ENCODE assay signal across 23 cellular contexts in genomic region chr6:42133926-42134325, GRCh38. TPM values are rescaled to one million over a fixed set of nuclear protein-coding genes. Genes with fewer than 3 reads are reported as not detected.
DNase-seq lines count a peak whose midpoint lies in the region; ATAC-seq and TF ChIP-seq lines count a peak whose summit lies in the region.
"Had no signal": no experiment of that assay in that cellular context is flagged by ENCODE, and none has a peak within 500 bp of the region (broad histone marks: within the 10 kb centered on the region; RNA-seq: fewer than 3 reads in every experiment).

No MANE protein-coding gene starts in this region.

- no peak overlapping the region for H3K4me2 ChIP-seq in neuronal stem cell (ENCODE audit: insufficient read depth, low read length, poor library complexity, severe bottlenecking)
- H3K4me2 ChIP-seq: KMS-11, SK-N-SH had no signal

- H3K4ac ChIP-seq in neuronal stem cell (ENCODE audit: low read length): no peak overlapping the region

- no peaks in the 10 kb centered on the region for H3K79me1 ChIP-seq in neuronal stem cell (ENCODE audit: low read depth, low read length)

- H3K9me3 ChIP-seq in neuronal stem cell (replicated peaks in 1 of 2; ENCODE audit: control insufficient read depth in 2 of 2, insufficient read depth in 1 of 2, low read depth in 1 of 2, low read length in 2 of 2): peaks cover 0 to 2% of the 10 kb centered on the region in 2 donors
- H3K9me3 ChIP-seq: SK-N-SH had no signal

- peak; percentile 8 for DNase-seq in natural killer cell treated with Interleukin-12 subunit alpha and Interleukin-12 subunit beta and Interleukin-15 and Interleukin-18, amount 100 ng/mL, for 72 hours (ENCODE audit: low spot score)
- DNase-seq in natural killer cell (no peak), WTC11 (ENCODE audit: low spot score) (no peak), neuronal stem cell (ENCODE audit: low spot score) (no peak), MV-4-11 (lab: John Stamatoyannopoulos, UW) (no peak)
- DNase-seq: DMS53, MM.1S, NCI-H1048, NCI-H1417, NCI-H1694, NCI-H2029 treated with DMSO at 0.1 percent for 48 hours, NCI-H2227 treated with DMSO at 0.1 percent for 48 hours, NCI-H526 treated with DMSO at 0.1 percent for 48 hours, SIG-M5, SK-N-SH, SW 1271 had no signal

- H3K4me1 ChIP-seq in neuronal stem cell (ENCODE audit: control insufficient read depth in 2 of 2, insufficient read depth in 1 of 2, low read depth in 1 of 2, low read length in 2 of 2): peaks cover 22 to 23% of the 10 kb centered on the region in 2 donors

- POLR2A ChIA-PET in WTC11 (lab: Charles Lee): interaction anchor here (0.7 kb wide), 1 partner anchor 8 kb away, joined by 5 read pairs; the partner anchor contains the start of gene C6orf132

- no peak overlapping the region for H4K8ac ChIP-seq in neuronal stem cell (ENCODE audit: low read depth, low read length)

- H3K9me3 Mint-ChIP-seq in natural killer cell treated with Interleukin-12 subunit alpha and Interleukin-12 subunit beta and Interleukin-15 and Interleukin-18, amount 100 ng/mL, for 72 hours: no peaks in the 10 kb centered on the region
- no peaks in the 10 kb centered on the region for H3K9me3 Mint-ChIP-seq in natural killer cell
- no peaks in the 10 kb centered on the region for H3K9me3 Mint-ChIP-seq in WTC11

- WGBS in neuronal stem cell (ENCODE audit: extremely low coverage in 2 of 2, insufficient read length in 2 of 2, insufficient replicate concordance in 1 of 2), 2 donors: no CpG with 5 or more reads among the region's 4 CpGs

- TF ChIP-seq CTCF in natural killer cell (IDR thresholded peaks at IDR 0.05): no peak
- no peak for TF ChIP-seq CTCF in WTC11 (IDR thresholded peaks at IDR 0.05)

- no peaks in the 10 kb centered on the region for H3K36me3 ChIP-seq in neuronal stem cell (replicated peaks in 1 of 2; ENCODE audit: control insufficient read depth in 2 of 2, insufficient read depth in 2 of 2, low read length in 2 of 2)

- H3K23ac ChIP-seq in neuronal stem cell (ENCODE audit: low read depth, low read length, poor library complexity): no peak overlapping the region

- H4K91ac ChIP-seq in neuronal stem cell (ENCODE audit: low read depth, low read length, poor library complexity): no peak overlapping the region

- H3K18ac ChIP-seq in neuronal stem cell (ENCODE audit: low read length): peak overlapping the region; percentile 80

- peaks cover 0 to 4% of the 10 kb centered on the region in 2 donors for H3K4me1 Mint-ChIP-seq in natural killer cell treated with Interleukin-12 subunit alpha and Interleukin-12 subunit beta and Interleukin-15 and Interleukin-18, amount 100 ng/mL, for 72 hours (ENCODE audit: low read depth in 2 of 2)
- H3K4me1 Mint-ChIP-seq in natural killer cell (no peaks in the 10 kb centered on the region), WTC11 (peaks cover 54% of the 10 kb centered on the region)

- peak overlapping the region; percentile 87 for H2BK15ac ChIP-seq in neuronal stem cell (ENCODE audit: low read length)

- H3K4me3 ChIP-seq in neuronal stem cell (ENCODE audit: low read length in 2 of 2): no peak overlapping the region

- peak overlapping the region; percentile 46 for H2BK12ac ChIP-seq in neuronal stem cell (ENCODE audit: low read length)

- peak overlapping the region; percentile 10 for H2AK5ac ChIP-seq in neuronal stem cell (ENCODE audit: low read depth, low read length)

- H3K27me3 Mint-ChIP-seq in natural killer cell treated with Interleukin-12 subunit alpha and Interleukin-12 subunit beta and Interleukin-15 and Interleukin-18, amount 100 ng/mL, for 72 hours: peaks cover 0 to 2% of the 10 kb centered on the region in 2 donors
- H3K27me3 Mint-ChIP-seq in natural killer cell (ENCODE audit: low read depth in 2 of 2) (peaks cover 0 to under 1% of the 10 kb centered on the region in 2 donors), WTC11 (ENCODE audit: low read depth) (no peaks in the 10 kb centered on the region)

- CTCF ChIA-PET in WTC11 (lab: Charles Lee): interaction anchor here (0.5 to 6.4 kb wide), 3 partner anchors 29 to 323 kb away, joined by 3 to 45 read pairs (median 4); no protein-coding TSS in a partner anchor

- H3K27ac ChIP-seq in neuronal stem cell (replicated peaks; ENCODE audit: low read length): no peak overlapping the region
- H3K27ac ChIP-seq: KMS-11 had no signal

- H3K27ac Mint-ChIP-seq in natural killer cell treated with Interleukin-12 subunit alpha and Interleukin-12 subunit beta and Interleukin-15 and Interleukin-18, amount 100 ng/mL, for 72 hours: no peak overlapping the region
- no peak overlapping the region for H3K27ac Mint-ChIP-seq in natural killer cell
- H3K27ac Mint-ChIP-seq in WTC11: peak overlapping the region; percentile 75; the same call in 1 of the 2 replicates

- no peak overlapping the region for H3K9ac ChIP-seq in neuronal stem cell (ENCODE audit: low read depth, low read length, poor library complexity)
- H3K9ac ChIP-seq: KMS-11, SK-N-SH had no signal

- no peak overlapping the region for H3K14ac ChIP-seq in neuronal stem cell (ENCODE audit: low read length)

- H3K27me3 ChIP-seq in neuronal stem cell (ENCODE audit: control insufficient read depth in 3 of 3, insufficient read depth in 3 of 3, low read depth in 1 of 3, low read length in 3 of 3): peaks cover 0 to 9% (median 4%) of the 10 kb centered on the region in 3 experiments

- H2BK120ac ChIP-seq in neuronal stem cell (ENCODE audit: low read depth, low read length): no peak overlapping the region

- H2AFZ ChIP-seq in neuronal stem cell (ENCODE audit: low read length): no peak overlapping the region

- intact Hi-C loops in natural killer cell (cut with micrococcal nuclease): no loop called here

- H3K4me3 Mint-ChIP-seq in natural killer cell treated with Interleukin-12 subunit alpha and Interleukin-12 subunit beta and Interleukin-15 and Interleukin-18, amount 100 ng/mL, for 72 hours: no peak overlapping the region
- H3K4me3 Mint-ChIP-seq in natural killer cell (no peak overlapping the region), WTC11 (peak overlapping the region; percentile 4; the same call in 1 of the 2 replicates)

- no peak for ATAC-seq in natural killer cell treated with Interleukin-12 subunit alpha and Interleukin-12 subunit beta and Interleukin-15 and Interleukin-18, amount 100 ng/mL, for 72 hours
- no peak for ATAC-seq in natural killer cell
- no peak for ATAC-seq in WTC11
- ATAC-seq in GM18873 (IDR thresholded peaks at IDR 0.05; ENCODE audit: low FRiP score, unreplicated experiment): no peak
- ATAC-seq in esophagus mucosa: no peak

- no peak overlapping the region for H2BK5ac ChIP-seq in neuronal stem cell (ENCODE audit: low read length)

- no peaks in the 10 kb centered on the region for H3K36me3 Mint-ChIP-seq in natural killer cell treated with Interleukin-12 subunit alpha and Interleukin-12 subunit beta and Interleukin-15 and Interleukin-18, amount 100 ng/mL, for 72 hours
- H3K36me3 Mint-ChIP-seq in natural killer cell: no peaks in the 10 kb centered on the region
- H3K36me3 Mint-ChIP-seq in WTC11: peaks cover 37% of the 10 kb centered on the region

TF ChIP-seq in WTC11, 78 proteins besides CTCF, POLR2A, EP300 and RAD21 (continues in another document):
- TF ChIP-seq IRF1 (CRISPR knock-in tag; IDR thresholded peaks at IDR 0.05) (no peak), ZNF512 (CRISPR knock-in tag; IDR thresholded peaks at IDR 0.05; ENCODE audit: borderline replicate concordance) (no peak), ATF6 (CRISPR knock-in tag; IDR thresholded peaks at IDR 0.05) (no peak), JUN (CRISPR knock-in tag; IDR thresholded peaks at IDR 0.05) (no peak), JAZF1 (CRISPR knock-in tag; IDR thresholded peaks at IDR 0.05) (no peak)

RNA-seq across cellular contexts. Expression of gene C6orf132, which starts 8.5 kb away (rescaled TPM):
- total RNA-seq in natural killer cell treated with Interleukin-12 subunit alpha and Interleukin-12 subunit beta and Interleukin-15 and Interleukin-18, amount 100 ng/mL, for 72 hours: under 1 TPM; 0.17 to 0.42 TPM
- total RNA-seq in natural killer cell (under 1 TPM; 0.05 to 0.15 (median 0.14) TPM), WTC11 (2021) (38.1 to 52.6 TPM (median 38.2 TPM) in 3 replicates), esophagus mucosa (216 TPM)
- 0.39 TPM for polyA plus RNA-seq in neuronal stem cell (2013, experiment 1 of 2)
- 0.39 TPM for polyA plus RNA-seq in neuronal stem cell (2013, experiment 2 of 2)
- total RNA-seq: A172, Daoy, G401, NCI-H460 had no signal
- polyA plus RNA-seq: SK-N-SH had no signal

RNA-seq across cellular contexts. Expression of gene GUCA1A, which starts 39.2 kb away (rescaled TPM):
- not detected for total RNA-seq in natural killer cell treated with Interleukin-12 subunit alpha and Interleukin-12 subunit beta and Interleukin-15 and Interleukin-18, amount 100 ng/mL, for 72 hours
- total RNA-seq in natural killer cell (not detected), WTC11 (2021) (10.9 to 12.9 TPM (median 12.5 TPM) in 3 replicates), esophagus mucosa (not detected)
- 2.2 TPM for polyA plus RNA-seq in neuronal stem cell (2013, experiment 1 of 2)
- 2.8 TPM for polyA plus RNA-seq in neuronal stem cell (2013, experiment 2 of 2)
- total RNA-seq: A172, Daoy, G401, NCI-H460 had no signal

Comparison
In these comparisons a context has a peak if more than half of its experiments do, and no peak if none do; other contexts are left out.
1. RNA of gene C6orf132, which starts 8.5 kb away (total RNA-seq): 216 TPM in esophagus mucosa (single experiment) and 38.1 to 52.6 TPM in WTC11; 0.17 to 0.42 TPM in natural killer cell treated with Interleukin-12 subunit alpha and Interleukin-12 subunit beta and Interleukin-15 and Interleukin-18, amount 100 ng/mL, for 72 hours and 0.05 to 0.15 TPM in natural killer cell; every median in the first group is over 10 times any median in the second.
2. RNA of gene GUCA1A, which starts 39.2 kb away (total RNA-seq): 10.9 to 12.9 TPM in WTC11; not detected in natural killer cell treated with Interleukin-12 subunit alpha and Interleukin-12 subunit beta and Interleukin-15 and Interleukin-18, amount 100 ng/mL, for 72 hours, not detected in natural killer cell and not detected in esophagus mucosa (single experiment); every median in the first group is over 10 times any median in the second.